In genomic region chr10:113914936-113915335, GRCh38 we compare ENCODE assay signal across 28 cellular contexts.
"Had no signal": no experiment of that assay in that cellular context is flagged by ENCODE, and none has a peak within 500 bp of the region (broad histone marks: within the 10 kb centered on the region; RNA-seq: fewer than 3 reads in every experiment).

No MANE protein-coding gene starts in this region.

- ATAC-seq: effector memory CD8-positive, alpha-beta T cell; gastroesophageal sphincter; stimulated activated naive B cell treated with anti-CD40 and anti-IgM and Interleukin-4, amounts not matched to agents 10 μg/mL and 1 μg/mL and 100 μg/mL, for 72 hours had no signal

- H3K9me3 Mint-ChIP-seq: activated CD4-positive, alpha-beta memory T cell treated with anti-CD3 and anti-CD28 coated beads, Interleukin-2, amount 10 ng/mL, durations not matched to agents 7 days and 5 days; activated CD4-positive, alpha-beta T cell treated with anti-CD3 and anti-CD28 coated beads, Interleukin-2, amount 10 ng/mL, durations not matched to agents 7 days and 5 days; activated naive CD4-positive, alpha-beta T cell treated with anti-CD3 and anti-CD28 coated beads, Interleukin-2, amount 10 ng/mL, durations not matched to agents 7 days and 5 days; activated naive CD8-positive, alpha-beta T cell treated with anti-CD3 and anti-CD28 coated beads, Interleukin-2, amount 10 ng/mL, durations not matched to agents 7 days and 5 days; activated T-cell treated with anti-CD3 and anti-CD28 coated beads, Interleukin-2, amount 50 U/mL, for 24 hours; brain; effector memory CD8-positive, alpha-beta T cell; immature natural killer cell; naive B cell had no signal

- H3K4me3 ChIP-seq: ascending aorta, gastroesophageal sphincter, ovary, prostate gland, stomach, thyroid gland had no signal

- H3K4me3 Mint-ChIP-seq: activated CD4-positive, alpha-beta memory T cell treated with anti-CD3 and anti-CD28 coated beads, Interleukin-2, amount 10 ng/mL, durations not matched to agents 7 days and 5 days; activated CD4-positive, alpha-beta T cell treated with anti-CD3 and anti-CD28 coated beads, Interleukin-2, amount 10 ng/mL, durations not matched to agents 7 days and 5 days; activated naive CD4-positive, alpha-beta T cell treated with anti-CD3 and anti-CD28 coated beads, Interleukin-2, amount 10 ng/mL, durations not matched to agents 7 days and 5 days; activated naive CD8-positive, alpha-beta T cell treated with anti-CD3 and anti-CD28 coated beads, Interleukin-2, amount 10 ng/mL, durations not matched to agents 7 days and 5 days; activated T-cell treated with anti-CD3 and anti-CD28 coated beads, Interleukin-2, amount 50 U/mL, for 24 hours; brain; effector memory CD8-positive, alpha-beta T cell; immature natural killer cell; mesothelial cell of epicardium; naive B cell; stimulated activated naive B cell treated with anti-CD40 and anti-IgM and Interleukin-4, amounts not matched to agents 10 μg/mL and 1 μg/mL and 100 μg/mL, for 72 hours had no signal

- H3K27me3 ChIP-seq: ascending aorta, gastroesophageal sphincter, ovary, stomach, thyroid gland had no signal

- H3K4me1 Mint-ChIP-seq: activated CD4-positive, alpha-beta T cell treated with anti-CD3 and anti-CD28 coated beads, Interleukin-2, amount 10 ng/mL, durations not matched to agents 7 days and 5 days; activated naive CD4-positive, alpha-beta T cell treated with anti-CD3 and anti-CD28 coated beads, Interleukin-2, amount 10 ng/mL, durations not matched to agents 7 days and 5 days; activated naive CD8-positive, alpha-beta T cell treated with anti-CD3 and anti-CD28 coated beads, Interleukin-2, amount 10 ng/mL, durations not matched to agents 7 days and 5 days; brain; immature natural killer cell; mesothelial cell of epicardium; naive B cell had no signal

- H3K9me3 ChIP-seq: ascending aorta, gastroesophageal sphincter, ovary, prostate gland, stomach, thyroid gland had no signal

- H3K36me3 ChIP-seq: ovary, prostate gland, thyroid gland had no signal

- H3K4me1 ChIP-seq: ascending aorta, gastroesophageal sphincter, prostate gland, thyroid gland had no signal

- H3K27ac Mint-ChIP-seq: activated CD4-positive, alpha-beta memory T cell treated with anti-CD3 and anti-CD28 coated beads, Interleukin-2, amount 10 ng/mL, durations not matched to agents 7 days and 5 days; activated CD4-positive, alpha-beta T cell treated with anti-CD3 and anti-CD28 coated beads, Interleukin-2, amount 10 ng/mL, durations not matched to agents 7 days and 5 days; activated naive CD4-positive, alpha-beta T cell treated with anti-CD3 and anti-CD28 coated beads, Interleukin-2, amount 10 ng/mL, durations not matched to agents 7 days and 5 days; activated naive CD8-positive, alpha-beta T cell treated with anti-CD3 and anti-CD28 coated beads, Interleukin-2, amount 10 ng/mL, durations not matched to agents 7 days and 5 days; activated T-cell treated with anti-CD3 and anti-CD28 coated beads, Interleukin-2, amount 50 U/mL, for 24 hours; brain; immature natural killer cell; mesothelial cell of epicardium; stimulated activated naive B cell treated with anti-CD40 and anti-IgM and Interleukin-4, amounts not matched to agents 10 μg/mL and 1 μg/mL and 100 μg/mL, for 72 hours had no signal

- H3K27ac ChIP-seq: ascending aorta, gastroesophageal sphincter, ovary, stomach, thyroid gland had no signal

- DNase-seq: activated CD4-positive, alpha-beta memory T cell treated with anti-CD3 and anti-CD28 coated beads, Interleukin-2, amount 10 ng/mL, durations not matched to agents 7 days and 5 days; activated CD4-positive, alpha-beta T cell treated with anti-CD3 and anti-CD28 coated beads for 1 hour; activated CD4-positive, alpha-beta T cell treated with anti-CD3 and anti-CD28 coated beads, Interleukin-2, amount 10 ng/mL, durations not matched to agents 7 days and 5 days; activated CD8-positive, alpha-beta memory T cell treated with anti-CD3 and anti-CD28 coated beads, Interleukin-2, amount 50 U/mL, for 48 hours; activated gamma-delta T cell; activated naive CD4-positive, alpha-beta T cell treated with anti-CD3 and anti-CD28 coated beads, Interleukin-2, amount 10 ng/mL, durations not matched to agents 7 days and 5 days; activated naive CD8-positive, alpha-beta T cell treated with anti-CD3 and anti-CD28 coated beads, Interleukin-2, amount 10 ng/mL, durations not matched to agents 7 days and 5 days; activated T-cell treated with anti-CD3 and anti-CD28 coated beads, Interleukin-2, amount 50 U/mL, for 24 hours; caudate nucleus; cortex of kidney; effector memory CD8-positive, alpha-beta T cell; erythroblast; hypothalamus; immature natural killer cell; naive B cell; ovary; retina; stimulated activated CD4-positive, alpha-beta T cell treated with anti-CD3 and anti-CD28 coated beads, Interleukin-15, amount 100 ng/mL, for 24 hours; stimulated activated CD4-positive, alpha-beta T cell treated with anti-CD3 and anti-CD28 coated beads, Interleukin-2, amount 100 ng/mL, for 24 hours; stimulated activated naive B cell treated with anti-CD40 and anti-IgM and Interleukin-4, amounts not matched to agents 10 μg/mL and 1 μg/mL and 100 μg/mL, for 72 hours; stomach; T-helper 2 cell; thyroid gland had no signal

- H3K27me3 Mint-ChIP-seq: activated CD4-positive, alpha-beta memory T cell treated with anti-CD3 and anti-CD28 coated beads, Interleukin-2, amount 10 ng/mL, durations not matched to agents 7 days and 5 days; activated CD4-positive, alpha-beta T cell treated with anti-CD3 and anti-CD28 coated beads, Interleukin-2, amount 10 ng/mL, durations not matched to agents 7 days and 5 days; activated naive CD4-positive, alpha-beta T cell treated with anti-CD3 and anti-CD28 coated beads, Interleukin-2, amount 10 ng/mL, durations not matched to agents 7 days and 5 days; activated naive CD8-positive, alpha-beta T cell treated with anti-CD3 and anti-CD28 coated beads, Interleukin-2, amount 10 ng/mL, durations not matched to agents 7 days and 5 days; activated T-cell treated with anti-CD3 and anti-CD28 coated beads, Interleukin-2, amount 50 U/mL, for 24 hours; brain; effector memory CD8-positive, alpha-beta T cell; naive B cell; stimulated activated naive B cell treated with anti-CD40 and anti-IgM and Interleukin-4, amounts not matched to agents 10 μg/mL and 1 μg/mL and 100 μg/mL, for 72 hours had no signal
